1 cellular context compared by ENCODE assay signal in genomic region chr17:29597361-29598172, GRCh38.
TF ChIP-seq lines count a peak whose summit lies in the region.

No MANE protein-coding gene starts in this region.

TF ChIP-seq in HEK293, 187 proteins besides CTCF, POLR2A, EP300 and RAD21 (continued from another document):
- TF ChIP-seq PRDM10 (tag by site-specific recombination; IDR thresholded peaks at IDR 0.05) (peak; percentile 57; the same call in 1 of the 2 replicates), ZNF510 (tag by site-specific recombination; IDR thresholded peaks at IDR 0.05; ENCODE audit: insufficient replicate concordance) (no peak)
TF ChIP-seq in HEK293: peak in this region for 31.
